Comparison of ENCODE assay signal across 8 cellular contexts in genomic region chrX:24153175-24153795, GRCh38. TPM values are rescaled to one million over a fixed set of nuclear protein-coding genes. Genes with fewer than 3 reads are reported as not detected.
DNase-seq lines count a peak whose midpoint lies in the region; ATAC-seq and TF ChIP-seq lines count a peak whose summit lies in the region.

No MANE protein-coding gene starts in this region.

- peak overlapping the region; percentile 67 for H3K27ac ChIP-seq in OCI-LY1 (ENCODE audit: low read depth, low read length, poor library complexity, severe bottlenecking)
- no peak overlapping the region for H3K27ac ChIP-seq in coronary artery
- no peak overlapping the region for H3K27ac ChIP-seq in rectal smooth muscle tissue (ENCODE audit: low read depth, low read length)
- H3K27ac ChIP-seq in spleen, result peak overlapping the region in 4 of 8 donors; percentile 16 to 44 (median 21)

- H3K4me3 ChIP-seq in OCI-LY1 (ENCODE audit: low read depth, low read length, poor library complexity, severe bottlenecking), result peak overlapping the region; percentile 93
- peak overlapping the region; percentile 42 for H3K4me3 ChIP-seq in coronary artery
- H3K4me3 ChIP-seq in rectal smooth muscle tissue (ENCODE audit: low read length), result peak overlapping the region; percentile 38
- H3K4me3 ChIP-seq in spleen, result peak overlapping the region in 1 of 8 donors; percentile 83

- H3K4me1 ChIP-seq in OCI-LY1 (ENCODE audit: insufficient read depth, low read length, severe bottlenecking) (peaks cover 40% of the 10 kb centered on the region), rectal smooth muscle tissue (ENCODE audit: control insufficient read depth, insufficient read depth, low read length) (peaks cover 24% of the 10 kb centered on the region), spleen (peaks cover 39 to 78% (median 66%) of the 10 kb centered on the region in 6 donors)

- no peaks in the 10 kb centered on the region for H3F3A ChIP-seq in OCI-LY1 (ENCODE audit: insufficient read depth, low read length)

- no peaks in the 10 kb centered on the region for H4K20me1 ChIP-seq in OCI-LY1 (ENCODE audit: insufficient read depth, low read length)

- DNase-seq in NCI-H82 (lab: John Stamatoyannopoulos, UW), result peak; percentile 37
- DNase-seq in NCI-H82 treated with DMSO at 0.1 percent for 48 hours (lab: John Stamatoyannopoulos, UW; ENCODE audit: unreplicated experiment), result no peak
- DNase-seq in coronary artery (ENCODE audit: low spot score), result no peak
- no peak for DNase-seq in spleen
- DNase-seq in SHP77 treated with DMSO at 0.1 percent for 48 hours (lab: John Stamatoyannopoulos, UW), result no peak

- H2AFZ ChIP-seq in OCI-LY1 (ENCODE audit: low read length), result no peak overlapping the region

- H3K27me3 ChIP-seq in OCI-LY1 (ENCODE audit: insufficient read depth, low read length), result no peaks in the 10 kb centered on the region
- no peaks in the 10 kb centered on the region for H3K27me3 ChIP-seq in rectal smooth muscle tissue (ENCODE audit: control insufficient read depth, insufficient read depth, low read length)
- H3K27me3 ChIP-seq in spleen (replicated peaks in 1 of 7), result no peaks in the 10 kb centered on the region

- intact Hi-C loops in spleen (cut with DNase I; ENCODE audit: low total_unique reads), result no loop called here

- no peak for ATAC-seq in GM19452 (IDR thresholded peaks at IDR 0.05; ENCODE audit: unreplicated experiment)

- peaks cover 14% of the 10 kb centered on the region for H3K36me3 ChIP-seq in OCI-LY1 (ENCODE audit: insufficient read depth, low read length)
- no peaks in the 10 kb centered on the region for H3K36me3 ChIP-seq in rectal smooth muscle tissue (ENCODE audit: control insufficient read depth, insufficient read depth, low read length)
- peaks cover 0 to 39% (median 0%) of the 10 kb centered on the region in 6 donors for H3K36me3 ChIP-seq in spleen

- no peak for TF ChIP-seq CTCF in OCI-LY1 (IDR thresholded peaks at IDR 0.05; ENCODE audit: low read length)
- TF ChIP-seq CTCF in coronary artery (IDR thresholded peaks at IDR 0.05), result no peak
- no peak for TF ChIP-seq CTCF in spleen (IDR thresholded peaks at IDR 0.05 in 8 of 11, conservative IDR thresholded peaks at IDR 0.05 in 3 of 11)

- H3K79me2 ChIP-seq in OCI-LY1 (ENCODE audit: insufficient read depth, low read length), result peaks cover 79% of the 10 kb centered on the region

- no peaks in the 10 kb centered on the region for H3K9me2 ChIP-seq in OCI-LY1 (ENCODE audit: low read depth, low read length)

- TF ChIP-seq POLR2A in spleen (IDR thresholded peaks at IDR 0.05), result no peak

- H3K9ac ChIP-seq in OCI-LY1 (ENCODE audit: low read length), result no peak overlapping the region
- H3K9ac ChIP-seq in rectal smooth muscle tissue (ENCODE audit: low read length), result no peak overlapping the region

- WGBS in spleen, 5 donors, result 3 to 30% (median 8%) methylated on average over 4 of the region's 4 CpGs

- H3K9me3 ChIP-seq in OCI-LY1 (ENCODE audit: low read length) (no peaks in the 10 kb centered on the region), spleen (no peaks in the 10 kb centered on the region)

- peak overlapping the region; percentile 47; the same call in 1 of the 2 replicates for H3K4me2 ChIP-seq in OCI-LY1 (ENCODE audit: low read length)

RNA-seq across cellular contexts. Expression of gene ZFX, which starts 3.8 kb away (rescaled TPM):
- 100 to 1,000 TPM in 1 of 7 donors, 10 to 100 TPM in 6; 58.1 to 105 (median 77.7) TPM for total RNA-seq in spleen
- polyA plus RNA-seq in spleen, result 1 to 10 TPM; 5.0 to 8.5 (median 6.8) TPM
